In genomic region chr9:121681404-121681803, GRCh38 we compare ENCODE assay signal across 25 cellular contexts. TPM values are rescaled to one million over a fixed set of nuclear protein-coding genes. Genes with fewer than 3 reads are reported as not detected.
DNase-seq lines count a peak whose midpoint lies in the region; ATAC-seq, FAIRE-seq and TF ChIP-seq lines count a peak whose summit lies in the region.
"Had no signal": no experiment of that assay in that cellular context is flagged by ENCODE, and none has a peak within 500 bp of the region (broad histone marks: within the 10 kb centered on the region; RNA-seq: fewer than 3 reads in every experiment).

No MANE protein-coding gene starts in this region.

- H3K27me3 ChIP-seq in BLaER1 = no peaks in the 10 kb centered on the region
- peaks cover 3 to 14% of the 10 kb centered on the region in 2 experiments; a peak in 2 of 5 replicates for H3K27me3 ChIP-seq in K562 (ENCODE audit: control insufficient read depth in 2 of 2, insufficient read depth in 2 of 2, low read length in 2 of 2)
- H3K27me3 ChIP-seq: BE2C had no signal

- TF ChIP-seq EP300 in K562 (IDR thresholded peaks at IDR 0.05; ENCODE audit: low read length) = no peak

- TF ChIP-seq RAD21 in K562 (CRISPR knock-in tag; conservative IDR thresholded peaks at IDR 0.05 in 1 of 2, IDR thresholded peaks at IDR 0.05 in 1 of 2) = no peak

- H3K36me3 ChIP-seq in BLaER1 = peaks cover 20% of the 10 kb centered on the region; the same call in 1 of the 2 replicates
- no peaks in the 10 kb centered on the region for H3K36me3 ChIP-seq in K562 (ENCODE audit: control insufficient read depth, insufficient read depth, low read length)
- H3K36me3 ChIP-seq in kidney (ENCODE audit: control insufficient read depth in 1 of 2, insufficient read depth in 2 of 2, low read length in 2 of 2) = peaks cover 4 to 9% of the 10 kb centered on the region in 2 donors
- H3K36me3 ChIP-seq: BE2C had no signal

- H3K9me3 ChIP-seq in BLaER1 (no peaks in the 10 kb centered on the region), K562 (replicated peaks; ENCODE audit: control insufficient read depth, insufficient read depth, low read depth, low read length) (no peaks in the 10 kb centered on the region), kidney (ENCODE audit: control insufficient read depth in 1 of 2, low read length in 2 of 2) (no peaks in the 10 kb centered on the region)
- H3K9me3 ChIP-seq: A549, BE2C had no signal

- in situ Hi-C loops in K562 (cut with MboI) = loop anchor here (25.0 kb wide), 1 partner anchor 656 kb away; no protein-coding TSS in a partner anchor

- CTCF ChIA-PET in K562 (lab: Yijun Ruan, JAX; ENCODE audit: low intra/inter-chr PET ratio) = no interaction called here

- no TSS peak for BruUV-seq in K562 (replicated peaks; lab: Mats Ljungman, UMichigan)

- H3K9me1 ChIP-seq in K562 (ENCODE audit: control insufficient read depth, insufficient read depth, low read length) = no peaks in the 10 kb centered on the region

- ATAC-seq in K562 = no peak
- ATAC-seq in HG02571 (IDR thresholded peaks at IDR 0.05; ENCODE audit: unreplicated experiment) = no peak
- ATAC-seq in left ventricle myocardium superior = no peak
- no peak for ATAC-seq in HG03095 (IDR thresholded peaks at IDR 0.05; ENCODE audit: unreplicated experiment)
- ATAC-seq: A549, HCT116 had no signal

- POLR2A ChIA-PET in K562 (lab: Yijun Ruan, JAX) = interaction anchor here (0.7 to 0.8 kb wide), 2 partner anchors 10 to 35 kb away, joined by 3 to 5 read pairs; no protein-coding TSS in a partner anchor

- H3K4me3 ChIP-seq in BLaER1 (no peak overlapping the region), K562 (no peak overlapping the region), kidney (ENCODE audit: low read length in 2 of 2) (no peak overlapping the region)
- H3K4me3 ChIP-seq: A549, GM23248 had no signal

- peak overlapping the region; percentile 80 for H3K4me2 ChIP-seq in BLaER1
- no peak overlapping the region for H3K4me2 ChIP-seq in K562 (ENCODE audit: insufficient read depth, low read length)
- H3K4me2 ChIP-seq: A549 had no signal

- peak overlapping the region; percentile 57 for H3K27ac ChIP-seq in BLaER1
- H3K27ac ChIP-seq in K562 (ENCODE audit: extremely low read depth, low read depth, low read length) = no peak overlapping the region
- H3K27ac ChIP-seq in kidney (ENCODE audit: low read depth in 2 of 2, low read length in 2 of 2) = no peak overlapping the region
- H3K27ac ChIP-seq: A549, GM23248 had no signal

- H3K4me1 ChIP-seq in BLaER1 (peaks cover 31% of the 10 kb centered on the region), K562 (replicated peaks in 1 of 2; ENCODE audit: control insufficient read depth in 2 of 2, insufficient read depth in 2 of 2, low read length in 2 of 2) (peaks cover 0 to 3% of the 10 kb centered on the region in 2 experiments; a peak in 1 of 5 replicates), kidney (ENCODE audit: control insufficient read depth in 1 of 2, insufficient read depth in 1 of 2, low read depth in 1 of 2, low read length in 2 of 2) (peaks cover 2 to 4% of the 10 kb centered on the region in 2 donors)
- H3K4me1 ChIP-seq: A549 had no signal

- H2AFZ ChIP-seq in K562 (ENCODE audit: low read depth, low read length) = no peak overlapping the region
- H2AFZ ChIP-seq: GM23248 had no signal

- intact Hi-C loops in K562 (cut with micrococcal nuclease) = no loop called here
- intact Hi-C loops in kidney (cut with DNase I) = loop anchor here (10.0 kb wide), 1 partner anchor 303 kb away; no protein-coding TSS in a partner anchor
- intact Hi-C loops in posterior vena cava (cut with DNase I) = loop anchor here (5.0 to 10.0 kb wide), 2 partner anchors 134 to 303 kb away; no protein-coding TSS in a partner anchor
- intact Hi-C loops in left ventricle myocardium superior (cut with micrococcal nuclease) = loop anchor here (10.0 kb wide), 2 partner anchors 47 to 313 kb away; no protein-coding TSS in a partner anchor

- FAIRE-seq in K562 (lab: Jason Lieb, UNC) (no peak), kidney (lab: Jason Lieb, UNC) (no peak)
- FAIRE-seq: A549, G401.6, GM12892, GM19239 had no signal

- TF ChIP-seq CTCF in K562 (IDR thresholded peaks at IDR 0.05 in 2 of 3, conservative IDR thresholded peaks at IDR 0.05 in 1 of 3; ENCODE audit: insufficient read depth in 2 of 3, low read depth in 1 of 3, low read length in 3 of 3) (no peak), kidney (IDR thresholded peaks at IDR 0.05; ENCODE audit: borderline replicate concordance, extremely low read depth, insufficient read depth) (no peak)

- H3K9ac ChIP-seq in BLaER1 (no peak overlapping the region), K562 (ENCODE audit: insufficient read depth in 1 of 2, low read depth in 2 of 2, low read length in 2 of 2) (no peak overlapping the region), kidney (ENCODE audit: low read length in 2 of 2) (no peak overlapping the region)
- H3K9ac ChIP-seq: GM23248 had no signal

- H4K20me1 ChIP-seq in BLaER1 (0 out of 2 replicates have a peak, but pooled peaks cover 8% of the 10 kb centered on the region), K562 (replicated peaks; ENCODE audit: control insufficient read depth, insufficient read depth, low read length) (peaks cover 25% of the 10 kb centered on the region)

- H3K79me2 ChIP-seq in K562 (ENCODE audit: control insufficient read depth, insufficient read depth, low read length) = no peaks in the 10 kb centered on the region

- DNase-seq in K562 (ENCODE audit: extremely low read depth in 1 of 4, low spot score in 3 of 4) (no peak), kidney (peak; percentile 21), posterior vena cava (ENCODE audit: low spot score) (peak; percentile 40), left ventricle myocardium superior (no peak), DMS53 treated with DMSO at 0.1 percent for 48 hours (lab: John Stamatoyannopoulos, UW; ENCODE audit: unreplicated experiment) (no peak)
- DNase-seq: 8988T; ACHN; AML-193; BE2C; C1 segment of cervical spinal cord; Calu3; CD4-positive, alpha-beta memory T cell; COR-L47; DMS53; DND-41; GM23248; H9 had no signal

- no peak for TF ChIP-seq POLR2A in K562 (conservative IDR thresholded peaks at IDR 0.05)

- WGBS in K562 (ENCODE audit: insufficient coverage, low coverage, missing lambda C conversion rate) = 0% methylated on average over 7 of the region's 7 CpGs

TF ChIP-seq in K562, 482 proteins besides CTCF, POLR2A, EP300 and RAD21:
- TF ChIP-seq MAFK (IDR thresholded peaks at IDR 0.05; ENCODE audit: low read length) = no peak
- peak; percentile 63 for TF ChIP-seq RBM25 (IDR thresholded peaks at IDR 0.05; ENCODE audit: low read depth, low read length, severe bottlenecking)
- TF ChIP-seq TSHZ1 (CRISPR knock-in tag; IDR thresholded peaks at IDR 0.05) = no peak
- TF ChIP-seq ESRRA (IDR thresholded peaks at IDR 0.05; ENCODE audit: borderline replicate concordance, low read depth) = 0 out of 2 replicates have a peak, but pooled peaks have one; percentile 39
- peak; percentile 36; the same call in 1 of the 2 replicates for TF ChIP-seq BCOR (IDR thresholded peaks at IDR 0.05)

RNA-seq across cellular contexts. Expression of gene DAB2IP, which starts 30.0 kb away (rescaled TPM):
- 0.28 TPM in 1 of 2 replicates, not detected in the other for total RNA-seq in K562 (2011; cell fraction: chromatin; rRNA removed; ENCODE audit: low replicate concordance)
- under 0.01 TPM in 1 of 2 replicates, not detected in the other for total RNA-seq in K562 (2011; cell fraction: nucleolus; rRNA removed)
- total RNA-seq in K562 (2011; cell fraction: nucleoplasm; rRNA removed) = not detected in 2 replicates
- total RNA-seq in K562 (2014; rRNA removed) (not detected in 2 replicates), K562 (2014; rRNA removed; fragmentation: Illumina TruSeq; extraction: Trizol) (not detected in 2 replicates), K562 (2015; rRNA removed; fragmentation: Illumina TruSeq; extraction: Trizol) (0.04 TPM in 1 of 2 replicates, not detected in the other), K562 (2021) (0.31 and 0.38 TPM in 2 replicates), kidney (105 TPM), posterior vena cava (10 to 100 TPM; 68.1 to 83.8 TPM), left ventricle myocardium superior (54.8 TPM)
- polyA plus RNA-seq in K562 (2011; rRNA removed) (0.03 and 0.10 TPM in 2 replicates), K562 (2014; fragmentation: Illumina TruSeq; extraction: Trizol) (not detected in 2 replicates), K562 (2014; fragmentation: Nextera tagmentation; extraction: Ambion mirVana) (under 1 TPM in 1 of 2 experiments, not detected in 1; 0.06 TPM), K562 (2014; rRNA removed) (not detected in 2 replicates), kidney (ENCODE audit: insufficient read depth, low read depth, low replicate concordance) (33.8 TPM)
- 0.03 and 0.07 TPM in 2 replicates for polyA plus RNA-seq in K562 (2011; cell fraction: cytosol; rRNA removed)
- polyA plus RNA-seq in K562 (2011; cell fraction: nucleus; rRNA removed) = 0.23 and 0.48 TPM in 2 replicates
- polyA plus RNA-seq in K562 (2012) = 0.03 and 0.11 TPM in 2 replicates
- 0.07 TPM in 1 of 2 replicates, not detected in the other for polyA minus RNA-seq in K562 (2011; rRNA and poly(A)+ RNA removed)
- 0.67 and 0.82 TPM in 2 replicates for polyA minus RNA-seq in K562 (2011; cell fraction: cytosol; rRNA and poly(A)+ RNA removed)
- polyA minus RNA-seq in K562 (2011; cell fraction: nucleus; rRNA and poly(A)+ RNA removed) = 0.13 and 0.22 TPM in 2 replicates
- total RNA-seq: CD4-positive, alpha-beta memory T cell had no signal
- polyA plus RNA-seq: CD4-positive, alpha-beta memory T cell had no signal

Comparison
In these comparisons a context has a peak if more than half of its experiments do, and no peak if none do; other contexts are left out.
1. DNase-seq: peak in kidney (single experiment) and posterior vena cava (single experiment); none in K562 (0 of 4), left ventricle myocardium superior (single experiment) and DMS53 treated with DMSO at 0.1 percent for 48 hours (single experiment).
2. RNA of gene DAB2IP, which starts 30.0 kb away (total RNA-seq): 105 TPM in kidney (single experiment), 68.1 to 83.8 TPM in posterior vena cava and 54.8 TPM in left ventricle myocardium superior (single experiment); under 0.01 to 0.38 TPM in K562; every median in the first group is over 10 times any median in the second.